ENCODE assay signal across 9 cellular contexts in genomic region chr10:23412223-23412622, GRCh38. TPM values are rescaled to one million over a fixed set of nuclear protein-coding genes. Genes with fewer than 3 reads are reported as not detected.
DNase-seq lines count a peak whose midpoint lies in the region; ATAC-seq, FAIRE-seq and TF ChIP-seq lines count a peak whose summit lies in the region.
"Had no signal": no experiment of that assay in that cellular context is flagged by ENCODE, and none has a peak within 500 bp of the region (broad histone marks: within the 10 kb centered on the region; RNA-seq: fewer than 3 reads in every experiment).

No MANE protein-coding gene starts in this region.

- DNase-seq in activated T-cell treated with anti-CD3 and anti-CD28 coated beads, Interleukin-2, amount 50 U/mL, for 4 hours, result no peak
- no peak for DNase-seq in activated T-cell treated with anti-CD3 and anti-CD28 coated beads, Interleukin-2, amount 50 U/mL, for 48 hours
- DNase-seq in LoVo (ENCODE audit: low spot score) (peak; percentile 5), bronchial epithelial cell (ENCODE audit: low read depth) (peak; percentile 53), NCI-H1105 treated with DMSO at 0.1 percent for 48 hours (lab: John Stamatoyannopoulos, UW) (no peak), NCI-H187 treated with DMSO at 0.1 percent for 48 hours (lab: John Stamatoyannopoulos, UW) (no peak)
- DNase-seq in stimulated activated naive CD8-positive, alpha-beta T cell treated with anti-CD3 and anti-CD28 coated beads, Interleukin-15, Interleukin-2, amounts not matched to agents 100 U/mL and 50 U/mL, for 24 hours, result no peak
- DNase-seq in activated CD4-positive, CD25-positive, alpha-beta regulatory T cell treated with anti-CD3 and anti-CD28 coated beads, Interleukin-2, amount 50 U/mL, for 72 hours, result no peak
- DNase-seq: NCI-H1417 treated with DMSO at 0.1 percent for 48 hours had no signal

- no peak overlapping the region for H3K4me3 ChIP-seq in bronchial epithelial cell (ENCODE audit: low read depth, low read length)

- no peak overlapping the region for H3K4me3 Mint-ChIP-seq in activated T-cell treated with anti-CD3 and anti-CD28 coated beads, Interleukin-2, amount 50 U/mL, for 4 hours

- TF ChIP-seq CTCF in bronchial epithelial cell (IDR thresholded peaks at IDR 0.05; ENCODE audit: insufficient read depth, low read length, severe bottlenecking), result no peak

- no peaks in the 10 kb centered on the region for H3K36me3 Mint-ChIP-seq in activated T-cell treated with anti-CD3 and anti-CD28 coated beads, Interleukin-2, amount 50 U/mL, for 4 hours (ENCODE audit: insufficient read depth)

- peak; percentile 87 to 92 for ATAC-seq in activated T-cell treated with anti-CD3 and anti-CD28 coated beads, Interleukin-2, amount 50 U/mL, for 4 hours
- peak; percentile 85 for ATAC-seq in stimulated activated naive CD8-positive, alpha-beta T cell treated with anti-CD3 and anti-CD28 coated beads, Interleukin-15, Interleukin-2, amounts not matched to agents 100 U/mL and 50 U/mL, for 24 hours

- no peaks in the 10 kb centered on the region for H3K36me3 ChIP-seq in bronchial epithelial cell (ENCODE audit: control insufficient read depth, insufficient read depth, low read length)

- peaks cover 21% of the 10 kb centered on the region for H3K4me1 Mint-ChIP-seq in activated T-cell treated with anti-CD3 and anti-CD28 coated beads, Interleukin-2, amount 50 U/mL, for 4 hours (ENCODE audit: low read depth)

- H3K9me3 Mint-ChIP-seq in activated T-cell treated with anti-CD3 and anti-CD28 coated beads, Interleukin-2, amount 50 U/mL, for 4 hours, result no peaks in the 10 kb centered on the region

- H3K27me3 ChIP-seq in bronchial epithelial cell (ENCODE audit: control insufficient read depth, insufficient read depth, low read length), result no peaks in the 10 kb centered on the region

- H3K27me3 Mint-ChIP-seq in activated T-cell treated with anti-CD3 and anti-CD28 coated beads, Interleukin-2, amount 50 U/mL, for 4 hours (ENCODE audit: low read depth), result no peaks in the 10 kb centered on the region

- no peak for FAIRE-seq in bronchial epithelial cell (lab: Jason Lieb, UNC)

RNA-seq across cellular contexts. Expression of gene OTUD1, which starts 26.7 kb away (rescaled TPM):
- 10 to 100 TPM; 14.3 to 19.9 (median 19.6) TPM for total RNA-seq in activated T-cell treated with anti-CD3 and anti-CD28 coated beads, Interleukin-2, amount 50 U/mL, for 4 hours
- total RNA-seq in bronchial epithelial cell, result 9.9 and 16.8 TPM in 2 replicates

Comparison
In these comparisons a context has a peak if more than half of its experiments do, and no peak if none do; other contexts are left out.
1. DNase-seq: peak in LoVo (single experiment) and bronchial epithelial cell (single experiment); none in activated T-cell treated with anti-CD3 and anti-CD28 coated beads, Interleukin-2, amount 50 U/mL, for 4 hours (single experiment), activated T-cell treated with anti-CD3 and anti-CD28 coated beads, Interleukin-2, amount 50 U/mL, for 48 hours (0 of 2), stimulated activated naive CD8-positive, alpha-beta T cell treated with anti-CD3 and anti-CD28 coated beads, Interleukin-15, Interleukin-2, amounts not matched to agents 100 U/mL and 50 U/mL, for 24 hours (single experiment), activated CD4-positive, CD25-positive, alpha-beta regulatory T cell treated with anti-CD3 and anti-CD28 coated beads, Interleukin-2, amount 50 U/mL, for 72 hours (single experiment), NCI-H1105 treated with DMSO at 0.1 percent for 48 hours (single experiment) and NCI-H187 treated with DMSO at 0.1 percent for 48 hours (single experiment).